In the genomic region with DNA sequence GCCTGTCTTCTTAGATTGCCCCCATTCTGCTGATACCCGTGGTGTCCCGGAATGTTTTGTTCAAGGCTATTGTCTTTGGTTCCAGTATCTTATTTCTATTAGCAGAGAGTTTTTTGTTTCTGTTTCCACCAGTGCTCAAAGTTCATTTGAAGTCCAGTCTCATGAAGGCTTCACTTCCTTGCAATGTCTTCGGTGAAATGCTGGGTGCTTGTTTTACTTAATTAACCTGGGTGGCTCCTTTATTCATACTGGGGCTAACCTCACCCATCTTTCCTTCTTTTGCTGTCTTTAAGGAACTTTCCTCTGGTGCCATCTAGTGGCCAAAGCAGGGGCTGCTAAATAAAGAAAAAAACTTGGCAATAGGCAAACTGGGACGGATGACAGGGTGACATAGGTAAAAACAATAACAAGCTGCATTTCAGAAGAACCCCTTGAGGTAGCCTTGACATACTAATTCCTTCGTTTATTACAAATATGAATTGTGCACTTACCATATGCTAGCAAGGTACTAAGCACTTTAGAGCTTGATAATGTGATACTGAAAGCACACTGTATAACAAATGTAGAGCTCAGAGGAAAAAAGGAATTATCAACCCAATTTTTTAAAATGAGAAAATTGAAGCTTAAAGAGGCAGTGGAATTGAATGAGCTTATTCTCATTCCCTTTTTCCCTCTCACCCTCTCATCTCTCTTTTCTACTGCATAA, we compare ENCODE assay signal across 8 cellular contexts. TPM values are rescaled to one million over a fixed set of nuclear protein-coding genes. Genes with fewer than 3 reads are reported as not detected.
DNase-seq lines count a peak whose midpoint lies in the region; ATAC-seq and TF ChIP-seq lines count a peak whose summit lies in the region.

No MANE protein-coding gene starts in this region.

- DNase-seq in GM10266 (ENCODE audit: extremely low spot score) (peak; percentile 60), NCI-H1436 treated with DMSO at 0.1 percent for 48 hours (lab: John Stamatoyannopoulos, UW) (peak; percentile 39), amygdala (lab: John Stamatoyannopoulos, UW) (peak in 42 of 56 donors; percentile 2 to 88 (median 32)), hepatocyte (ENCODE audit: low spot score) (peak; percentile 82)
- DNase-seq in T-helper 2 cell treated with Interferon-gamma antibody and Interleukin-4, amounts not matched to agents 5 μg/mL and 100 μg/mL, for 36 hours (ENCODE audit: low spot score) = peak; percentile 59

- no peaks in the 10 kb centered on the region for H3K9me2 ChIP-seq in hepatocyte (replicated peaks; ENCODE audit: insufficient read depth)

- H3K27me3 ChIP-seq in hepatocyte (no peaks in the 10 kb centered on the region), skeletal muscle tissue (ENCODE audit: control insufficient read depth in 3 of 3, insufficient read depth in 3 of 3, low read length in 3 of 3) (no peaks in the 10 kb centered on the region)

- no peaks in the 10 kb centered on the region for H3K4me1 ChIP-seq in hepatocyte (ENCODE audit: insufficient read depth)
- no peaks in the 10 kb centered on the region for H3K4me1 ChIP-seq in skeletal muscle tissue (ENCODE audit: control insufficient read depth in 3 of 3, insufficient read depth in 3 of 3, low read length in 3 of 3)

- H3K79me2 ChIP-seq in hepatocyte = no peaks in the 10 kb centered on the region

- peaks cover 11% of the 10 kb centered on the region for H3K4me1 Mint-ChIP-seq in T-helper 2 cell treated with Interferon-gamma antibody and Interleukin-4, amounts not matched to agents 5 μg/mL and 100 μg/mL, for 36 hours (ENCODE audit: low read depth)

- H3K9me3 Mint-ChIP-seq in T-helper 2 cell treated with Interferon-gamma antibody and Interleukin-4, amounts not matched to agents 5 μg/mL and 100 μg/mL, for 36 hours = no peaks in the 10 kb centered on the region

- H3K4me3 Mint-ChIP-seq in T-helper 2 cell treated with Interferon-gamma antibody and Interleukin-4, amounts not matched to agents 5 μg/mL and 100 μg/mL, for 36 hours = no peak overlapping the region

- peaks cover 10% of the 10 kb centered on the region for H3K27me3 Mint-ChIP-seq in T-helper 2 cell treated with Interferon-gamma antibody and Interleukin-4, amounts not matched to agents 5 μg/mL and 100 μg/mL, for 36 hours (ENCODE audit: low read depth)

- no peak overlapping the region for H3K4me3 ChIP-seq in hepatocyte
- peak overlapping the region in 2 of 3 donors; percentile 23 to 30 for H3K4me3 ChIP-seq in skeletal muscle tissue (ENCODE audit: low read length in 3 of 3)

- no peaks in the 10 kb centered on the region for H3K36me3 ChIP-seq in hepatocyte (replicated peaks; ENCODE audit: insufficient read depth, low read depth)
- no peaks in the 10 kb centered on the region for H3K36me3 ChIP-seq in skeletal muscle tissue (ENCODE audit: control insufficient read depth in 3 of 3, insufficient read depth in 3 of 3, low read length in 3 of 3)

- H3K27ac Mint-ChIP-seq in T-helper 2 cell treated with Interferon-gamma antibody and Interleukin-4, amounts not matched to agents 5 μg/mL and 100 μg/mL, for 36 hours = no peak overlapping the region

- H3K27ac ChIP-seq in hepatocyte (no peak overlapping the region), skeletal muscle tissue (ENCODE audit: low read depth, low read length) (no peak overlapping the region)

- H3K4me2 ChIP-seq in hepatocyte = peak overlapping the region; percentile 49

- 20% methylated on average over 5 of the region's 5 CpGs for WGBS in hepatocyte (ENCODE audit: low lambda C conversion rate, missing lambda C conversion rate)

- no peaks in the 10 kb centered on the region for H4K20me1 ChIP-seq in hepatocyte (ENCODE audit: insufficient read depth, poor library complexity, severe bottlenecking)

- no peak overlapping the region for H3K9ac ChIP-seq in skeletal muscle tissue (ENCODE audit: low read depth in 1 of 3, low read length in 3 of 3)

- no peaks in the 10 kb centered on the region for H3K9me3 ChIP-seq in hepatocyte (ENCODE audit: low read depth)
- H3K9me3 ChIP-seq in skeletal muscle tissue (ENCODE audit: control insufficient read depth in 3 of 3, low read length in 3 of 3) = no peaks in the 10 kb centered on the region

- peak; percentile 88 for TF ChIP-seq CTCF in GM10266 (IDR thresholded peaks at IDR 0.05; ENCODE audit: control insufficient read depth, insufficient read depth, low read depth, missing control alignments)
- TF ChIP-seq CTCF in hepatocyte (IDR thresholded peaks at IDR 0.05; ENCODE audit: poor library complexity) = peak; percentile 92

- no peaks in the 10 kb centered on the region for H3K36me3 Mint-ChIP-seq in T-helper 2 cell treated with Interferon-gamma antibody and Interleukin-4, amounts not matched to agents 5 μg/mL and 100 μg/mL, for 36 hours (ENCODE audit: low read depth)

- ATAC-seq in HG02678 (IDR thresholded peaks at IDR 0.05; ENCODE audit: unreplicated experiment) (peak; percentile 81), HG02571 (IDR thresholded peaks at IDR 0.05; ENCODE audit: unreplicated experiment) (no peak)

- peak overlapping the region; percentile 12 for H2AFZ ChIP-seq in hepatocyte

RNA-seq across cellular contexts. Expression of gene SMIM36, which starts 2.8 kb away (rescaled TPM):
- total RNA-seq in hepatocyte = not detected in 2 replicates
- not detected in 2 replicates for polyA plus RNA-seq in hepatocyte
- not detected for total RNA-seq in skeletal muscle tissue
